In genomic region chr10:130048081-130048480, GRCh38 we compare ENCODE assay signal across 1 cellular context.
TF ChIP-seq lines count a peak whose summit lies in the region.

No MANE protein-coding gene starts in this region.

TF ChIP-seq in GM23338, 12 proteins besides CTCF, POLR2A, EP300 and RAD21 (continued from another document):
- TF ChIP-seq ZNF462 (CRISPR knock-in tag; IDR thresholded peaks at IDR 0.05) (no peak), ZNF114 (CRISPR knock-in tag; IDR thresholded peaks at IDR 0.05) (no peak), ZNF331 (CRISPR knock-in tag; IDR thresholded peaks at IDR 0.05; ENCODE audit: low read depth) (no peak), CREB1 (CRISPR knock-in tag; IDR thresholded peaks at IDR 0.05; ENCODE audit: low read depth) (no peak), REST (IDR thresholded peaks at IDR 0.05; ENCODE audit: unreplicated experiment) (no peak), EZH2 (IDR thresholded peaks at IDR 0.05; ENCODE audit: low read depth, unreplicated experiment) (no peak), EZH2phosphoT487 (IDR thresholded peaks at IDR 0.05; ENCODE audit: unreplicated experiment) (no peak), ETS1 (IDR thresholded peaks at IDR 0.05) (no peak), NANOG (IDR thresholded peaks at IDR 0.05; ENCODE audit: borderline replicate concordance) (no peak), POLR2AphosphoS5 (IDR thresholded peaks at IDR 0.05; ENCODE audit: low read depth) (no peak)
